1 cellular context compared by ENCODE assay signal in the genomic region with DNA sequence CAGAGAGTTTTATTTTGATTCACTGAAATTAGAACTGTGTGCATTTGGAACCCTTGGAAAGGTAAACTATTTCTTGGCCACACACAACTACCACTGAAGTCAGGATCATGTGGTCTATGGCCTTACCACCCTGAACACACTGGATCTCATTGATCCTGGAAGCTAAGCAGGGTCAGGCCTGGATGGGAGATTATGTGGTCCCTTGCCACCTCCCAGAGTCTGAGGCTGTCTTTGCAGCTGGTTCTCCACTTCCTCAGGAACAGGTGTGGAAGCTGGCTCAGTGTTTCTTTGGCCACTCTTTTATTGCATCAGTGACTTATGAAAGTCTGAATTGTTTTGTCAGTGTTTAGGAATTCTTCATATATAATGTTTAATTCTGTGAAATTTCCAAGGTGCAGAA.
TF ChIP-seq lines count a peak whose summit lies in the region.

No MANE protein-coding gene starts in this region.

TF ChIP-seq in GM23338, 12 proteins besides CTCF, POLR2A, EP300 and RAD21 (continued from another document):
- TF ChIP-seq, protein P1, sequence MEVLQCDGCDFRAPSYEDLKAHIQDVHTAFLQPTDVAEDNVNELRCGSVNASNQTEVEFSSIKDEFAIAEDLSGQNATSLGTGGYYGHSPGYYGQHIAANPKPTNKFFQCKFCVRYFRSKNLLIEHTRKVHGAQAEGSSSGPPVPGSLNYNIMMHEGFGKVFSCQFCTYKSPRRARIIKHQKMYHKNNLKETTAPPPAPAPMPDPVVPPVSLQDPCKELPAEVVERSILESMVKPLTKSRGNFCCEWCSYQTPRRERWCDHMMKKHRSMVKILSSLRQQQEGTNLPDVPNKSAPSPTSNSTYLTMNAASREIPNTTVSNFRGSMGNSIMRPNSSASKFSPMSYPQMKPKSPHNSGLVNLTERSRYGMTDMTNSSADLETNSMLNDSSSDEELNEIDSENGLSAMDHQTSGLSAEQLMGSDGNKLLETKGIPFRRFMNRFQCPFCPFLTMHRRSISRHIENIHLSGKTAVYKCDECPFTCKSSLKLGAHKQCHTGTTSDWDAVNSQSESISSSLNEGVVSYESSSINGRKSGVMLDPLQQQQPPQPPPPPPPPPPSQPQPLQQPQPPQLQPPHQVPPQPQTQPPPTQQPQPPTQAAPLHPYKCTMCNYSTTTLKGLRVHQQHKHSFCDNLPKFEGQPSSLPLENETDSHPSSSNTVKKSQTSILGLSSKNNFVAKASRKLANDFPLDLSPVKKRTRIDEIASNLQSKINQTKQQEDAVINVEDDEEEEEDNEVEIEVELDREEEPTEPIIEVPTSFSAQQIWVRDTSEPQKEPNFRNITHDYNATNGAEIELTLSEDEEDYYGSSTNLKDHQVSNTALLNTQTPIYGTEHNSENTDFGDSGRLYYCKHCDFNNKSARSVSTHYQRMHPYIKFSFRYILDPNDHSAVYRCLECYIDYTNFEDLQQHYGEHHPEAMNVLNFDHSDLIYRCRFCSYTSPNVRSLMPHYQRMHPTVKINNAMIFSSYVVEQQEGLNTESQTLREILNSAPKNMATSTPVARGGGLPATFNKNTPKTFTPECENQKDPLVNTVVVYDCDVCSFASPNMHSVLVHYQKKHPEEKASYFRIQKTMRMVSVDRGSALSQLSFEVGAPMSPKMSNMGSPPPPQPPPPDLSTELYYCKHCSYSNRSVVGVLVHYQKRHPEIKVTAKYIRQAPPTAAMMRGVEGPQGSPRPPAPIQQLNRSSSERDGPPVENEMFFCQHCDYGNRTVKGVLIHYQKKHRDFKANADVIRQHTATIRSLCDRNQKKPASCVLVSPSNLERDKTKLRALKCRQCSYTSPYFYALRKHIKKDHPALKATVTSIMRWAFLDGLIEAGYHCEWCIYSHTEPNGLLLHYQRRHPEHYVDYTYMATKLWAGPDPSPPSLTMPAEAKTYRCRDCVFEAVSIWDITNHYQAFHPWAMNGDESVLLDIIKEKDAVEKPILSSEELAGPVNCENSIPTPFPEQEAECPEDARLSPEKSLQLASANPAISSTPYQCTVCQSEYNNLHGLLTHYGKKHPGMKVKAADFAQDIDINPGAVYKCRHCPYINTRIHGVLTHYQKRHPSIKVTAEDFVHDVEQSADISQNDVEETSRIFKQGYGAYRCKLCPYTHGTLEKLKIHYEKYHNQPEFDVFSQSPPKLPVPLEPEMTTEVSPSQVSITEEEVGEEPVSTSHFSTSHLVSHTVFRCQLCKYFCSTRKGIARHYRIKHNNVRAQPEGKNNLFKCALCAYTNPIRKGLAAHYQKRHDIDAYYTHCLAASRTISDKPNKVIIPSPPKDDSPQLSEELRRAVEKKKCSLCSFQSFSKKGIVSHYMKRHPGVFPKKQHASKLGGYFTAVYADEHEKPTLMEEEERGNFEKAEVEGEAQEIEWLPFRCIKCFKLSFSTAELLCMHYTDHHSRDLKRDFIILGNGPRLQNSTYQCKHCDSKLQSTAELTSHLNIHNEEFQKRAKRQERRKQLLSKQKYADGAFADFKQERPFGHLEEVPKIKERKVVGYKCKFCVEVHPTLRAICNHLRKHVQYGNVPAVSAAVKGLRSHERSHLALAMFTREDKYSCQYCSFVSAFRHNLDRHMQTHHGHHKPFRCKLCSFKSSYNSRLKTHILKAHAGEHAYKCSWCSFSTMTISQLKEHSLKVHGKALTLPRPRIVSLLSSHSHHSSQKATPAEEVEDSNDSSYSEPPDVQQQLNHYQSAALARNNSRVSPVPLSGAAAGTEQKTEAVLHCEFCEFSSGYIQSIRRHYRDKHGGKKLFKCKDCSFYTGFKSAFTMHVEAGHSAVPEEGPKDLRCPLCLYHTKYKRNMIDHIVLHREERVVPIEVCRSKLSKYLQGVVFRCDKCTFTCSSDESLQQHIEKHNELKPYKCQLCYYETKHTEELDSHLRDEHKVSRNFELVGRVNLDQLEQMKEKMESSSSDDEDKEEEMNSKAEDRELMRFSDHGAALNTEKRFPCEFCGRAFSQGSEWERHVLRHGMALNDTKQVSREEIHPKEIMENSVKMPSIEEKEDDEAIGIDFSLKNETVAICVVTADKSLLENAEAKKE (CRISPR knock-in tag; IDR thresholded peaks at IDR 0.05): no peak
- TF ChIP-seq ZNF331 (CRISPR knock-in tag; IDR thresholded peaks at IDR 0.05; ENCODE audit: low read depth) (no peak), ZNF114 (CRISPR knock-in tag; IDR thresholded peaks at IDR 0.05) (no peak), EZH2phosphoT487 (IDR thresholded peaks at IDR 0.05; ENCODE audit: unreplicated experiment) (no peak), CREB1 (CRISPR knock-in tag; IDR thresholded peaks at IDR 0.05; ENCODE audit: low read depth) (no peak)
- TF ChIP-seq, protein P2, sequence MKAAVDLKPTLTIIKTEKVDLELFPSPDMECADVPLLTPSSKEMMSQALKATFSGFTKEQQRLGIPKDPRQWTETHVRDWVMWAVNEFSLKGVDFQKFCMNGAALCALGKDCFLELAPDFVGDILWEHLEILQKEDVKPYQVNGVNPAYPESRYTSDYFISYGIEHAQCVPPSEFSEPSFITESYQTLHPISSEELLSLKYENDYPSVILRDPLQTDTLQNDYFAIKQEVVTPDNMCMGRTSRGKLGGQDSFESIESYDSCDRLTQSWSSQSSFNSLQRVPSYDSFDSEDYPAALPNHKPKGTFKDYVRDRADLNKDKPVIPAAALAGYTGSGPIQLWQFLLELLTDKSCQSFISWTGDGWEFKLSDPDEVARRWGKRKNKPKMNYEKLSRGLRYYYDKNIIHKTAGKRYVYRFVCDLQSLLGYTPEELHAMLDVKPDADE (IDR thresholded peaks at IDR 0.05): no peak
